ENCODE assay signal across 8 cellular contexts in the genomic region with DNA sequence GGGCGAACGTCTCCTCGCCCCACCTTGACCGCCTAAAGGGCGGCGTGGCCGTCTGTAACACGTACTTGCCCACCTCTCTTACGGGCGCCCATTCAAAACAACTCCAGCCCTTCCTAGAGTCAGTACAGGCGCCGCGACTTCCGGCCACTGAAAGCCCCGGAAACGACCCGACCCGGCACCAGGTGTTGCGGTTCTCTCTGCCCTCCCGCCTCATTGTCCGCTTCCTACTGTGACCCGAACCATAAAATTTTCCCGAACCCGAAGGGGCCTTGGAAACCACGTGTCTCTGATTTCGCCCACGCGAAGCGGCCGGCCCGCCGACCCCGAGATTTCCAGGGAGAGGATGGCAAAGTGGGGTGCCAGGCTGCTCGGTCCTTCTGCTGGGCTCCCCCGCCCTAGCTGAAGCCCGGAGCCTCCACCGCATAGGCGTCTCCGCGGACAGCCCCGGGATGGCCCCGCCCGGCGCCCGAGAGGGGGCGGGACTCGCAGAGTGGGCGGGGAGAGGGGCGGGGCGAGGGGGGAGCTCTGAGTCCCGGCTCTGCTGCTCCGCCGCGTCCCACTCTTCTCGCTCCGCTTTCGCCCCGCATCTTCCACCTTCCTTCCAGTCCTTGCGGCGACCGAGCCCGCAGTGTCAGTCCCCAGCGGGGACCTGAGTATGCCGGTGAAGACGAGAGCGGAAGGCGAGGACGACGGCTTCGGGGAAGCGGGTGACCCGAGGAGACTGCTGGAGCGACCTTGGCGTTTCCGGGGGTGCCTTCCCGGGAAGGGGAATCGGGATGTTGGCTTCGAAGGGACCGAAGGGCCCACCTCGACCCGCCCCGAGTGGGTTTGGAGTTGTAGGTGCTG. TPM values are rescaled to one million over a fixed set of nuclear protein-coding genes. Genes with fewer than 3 reads are reported as not detected.
A peak's percentile ranks its signal among the peaks of the same experiment; 100 is the strongest.
DNase-seq lines count a peak whose midpoint lies in the region; ATAC-seq and TF ChIP-seq lines count a peak whose summit lies in the region.

No MANE protein-coding gene starts in this region.

- peak overlapping the region; percentile 93 to 100 (median 98) for H3K27ac ChIP-seq in dorsolateral prefrontal cortex
- peak overlapping the region; percentile 91 to 94 (median 93) for H3K27ac ChIP-seq in right lobe of liver

- peaks cover 0 to 22% (median 11%) of the 10 kb centered on the region in 4 donors for H3K4me1 ChIP-seq in right lobe of liver

- ATAC-seq in GM19397 (IDR thresholded peaks at IDR 0.05; ENCODE audit: unreplicated experiment) (peak; percentile 68), HG03565 (IDR thresholded peaks at IDR 0.05; ENCODE audit: unreplicated experiment) (peak; percentile 41), right lobe of liver (peak; percentile 84 to 89 (median 87))

- intact Hi-C loops in dorsolateral prefrontal cortex (cut with DNase I): loop anchor here (5.0 to 10.0 kb wide), 3 partner anchors 34 to 67 kb away; partner anchors contain the start of genes BBLN (in 1 of the 2), CIZ1 (in 1 of the 2), NAIF1 (in 1 of the 2) and SLC25A25 (in 1 of the 2)
- intact Hi-C loops in right lobe of liver (cut with DNase I): no loop called here

- peak; percentile 14 for TF ChIP-seq POLR2A in right lobe of liver (IDR thresholded peaks at IDR 0.05)

- peak in 29 of 56 donors; percentile 5 to 59 (median 23) for TF ChIP-seq CTCF in dorsolateral prefrontal cortex (IDR thresholded peaks at IDR 0.05 in 54 of 56, conservative IDR thresholded peaks at IDR 0.05 in 2 of 56; ENCODE audit: low read depth in 1 of 56, partially characterized antibody in 56 of 56)
- no peak for TF ChIP-seq CTCF in right lobe of liver (IDR thresholded peaks at IDR 0.05)

- H3K9me3 ChIP-seq in right lobe of liver: no peaks in the 10 kb centered on the region

- peak overlapping the region; percentile 73 to 99 (median 93) for H3K4me3 ChIP-seq in dorsolateral prefrontal cortex
- H3K4me3 ChIP-seq in right lobe of liver: peak overlapping the region; percentile 94 to 99 (median 97)

- WGBS in right lobe of liver (ENCODE audit: insufficient coverage, low coverage, low lambda C conversion rate, missing lambda C conversion rate): 2% methylated on average over 24 of the region's 82 CpGs

- H3K36me3 ChIP-seq in right lobe of liver: peaks cover 0 to 8% (median 1%) of the 10 kb centered on the region in 4 donors

- DNase-seq in C1 segment of cervical spinal cord (lab: John Stamatoyannopoulos, UW): peak in 13 of 14 donors; percentile 45 to 99 (median 93)
- peak; percentile 95 for DNase-seq in NCI-H748 (lab: John Stamatoyannopoulos, UW; ENCODE audit: unreplicated experiment)
- DNase-seq in activated CD4-positive, alpha-beta T cell treated with anti-CD3 and anti-CD28 coated beads, Interleukin-2, amount 50 U/mL, for 48 hours: peak; percentile 80 to 83
- DNase-seq in dorsolateral prefrontal cortex: peak; percentile 69 to 88 (median 84)
- DNase-seq in right lobe of liver: peak; percentile 85 to 90 (median 87)
- peak; percentile 85 for DNase-seq in stimulated activated CD4-positive, alpha-beta T cell treated with anti-CD3 and anti-CD28 coated beads, Interleukin-4, amount 100 ng/mL, for 24 hours

- H3K27me3 ChIP-seq in dorsolateral prefrontal cortex: no peaks in the 10 kb centered on the region
- no peaks in the 10 kb centered on the region for H3K27me3 ChIP-seq in right lobe of liver

RNA-seq across cellular contexts. Expression of gene PTGES2, which starts 0.7 kb away (rescaled TPM):
- total RNA-seq in dorsolateral prefrontal cortex (100 to 1,000 TPM in 43 of 120 experiments, 10 to 100 TPM in 77; 59.1 to 132 (median 93.5) TPM), right lobe of liver (10 to 100 TPM; 27.2 to 67.2 (median 30.5) TPM)

RNA-seq across cellular contexts. Expression of gene LCN2, which starts 21.0 kb away (rescaled TPM):
- total RNA-seq in dorsolateral prefrontal cortex (10 to 100 TPM in 1 of 120 experiments, 1 to 10 TPM in 18, under 1 TPM in 4, not detected in 97; 0.59 to 10.1 (median 1.4) TPM), right lobe of liver (10 to 100 TPM in 4 of 6 experiments, 1 to 10 TPM in 2; 2.7 to 81.8 (median 18.1) TPM)

RNA-seq across cellular contexts. Expression of gene BBLN, which starts 31.9 kb away (rescaled TPM):
- total RNA-seq in dorsolateral prefrontal cortex (100 to 1,000 TPM in 104 of 120 experiments, 10 to 100 TPM in 16; 56.9 to 208 (median 122) TPM), right lobe of liver (100 to 1,000 TPM in 2 of 6 experiments, 10 to 100 TPM in 4; 13.5 to 192 (median 17.7) TPM)

Comparison
In these comparisons a context has a peak if more than half of its experiments do, and no peak if none do; other contexts are left out.
1. Peak in every context shown above with its lines: DNase-seq, ATAC-seq, H3K4me3 ChIP-seq and H3K27ac ChIP-seq.
2. CTCF ChIP-seq: peak in dorsolateral prefrontal cortex (29 of 56); none in right lobe of liver (0 of 4).
3. intact Hi-C loops: an anchor here in dorsolateral prefrontal cortex (5.0 to 10.0 kb wide); none called in right lobe of liver.